1 cellular context compared by ENCODE assay signal in genomic region chr1:183193963-183194362, GRCh38.
A peak's percentile ranks its signal among the peaks of the same experiment; 100 is the strongest.
TF ChIP-seq lines count a peak whose summit lies in the region.

No MANE protein-coding gene starts in this region.

TF ChIP-seq in K562, 482 proteins besides CTCF, POLR2A, EP300 and RAD21:
- TF ChIP-seq, protein P1, sequence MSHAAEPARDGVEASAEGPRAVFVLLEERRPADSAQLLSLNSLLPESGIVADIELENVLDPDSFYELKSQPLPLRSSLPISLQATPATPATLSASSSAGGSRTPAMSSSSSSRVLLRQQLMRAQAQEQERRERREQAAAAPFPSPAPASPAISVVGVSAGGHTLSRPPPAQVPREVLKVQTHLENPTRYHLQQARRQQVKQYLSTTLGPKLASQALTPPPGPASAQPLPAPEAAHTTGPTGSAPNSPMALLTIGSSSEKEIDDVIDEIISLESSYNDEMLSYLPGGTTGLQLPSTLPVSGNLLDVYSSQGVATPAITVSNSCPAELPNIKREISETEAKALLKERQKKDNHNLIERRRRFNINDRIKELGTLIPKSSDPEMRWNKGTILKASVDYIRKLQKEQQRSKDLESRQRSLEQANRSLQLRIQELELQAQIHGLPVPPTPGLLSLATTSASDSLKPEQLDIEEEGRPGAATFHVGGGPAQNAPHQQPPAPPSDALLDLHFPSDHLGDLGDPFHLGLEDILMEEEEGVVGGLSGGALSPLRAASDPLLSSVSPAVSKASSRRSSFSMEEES (CRISPR knock-in tag; IDR thresholded peaks at IDR 0.05), result peak; percentile 82
- TF ChIP-seq RAD51 (IDR thresholded peaks at IDR 0.05; ENCODE audit: borderline replicate concordance, low read depth), result peak; percentile 34; the same call in 1 of the 2 replicates
